In the genomic region with DNA sequence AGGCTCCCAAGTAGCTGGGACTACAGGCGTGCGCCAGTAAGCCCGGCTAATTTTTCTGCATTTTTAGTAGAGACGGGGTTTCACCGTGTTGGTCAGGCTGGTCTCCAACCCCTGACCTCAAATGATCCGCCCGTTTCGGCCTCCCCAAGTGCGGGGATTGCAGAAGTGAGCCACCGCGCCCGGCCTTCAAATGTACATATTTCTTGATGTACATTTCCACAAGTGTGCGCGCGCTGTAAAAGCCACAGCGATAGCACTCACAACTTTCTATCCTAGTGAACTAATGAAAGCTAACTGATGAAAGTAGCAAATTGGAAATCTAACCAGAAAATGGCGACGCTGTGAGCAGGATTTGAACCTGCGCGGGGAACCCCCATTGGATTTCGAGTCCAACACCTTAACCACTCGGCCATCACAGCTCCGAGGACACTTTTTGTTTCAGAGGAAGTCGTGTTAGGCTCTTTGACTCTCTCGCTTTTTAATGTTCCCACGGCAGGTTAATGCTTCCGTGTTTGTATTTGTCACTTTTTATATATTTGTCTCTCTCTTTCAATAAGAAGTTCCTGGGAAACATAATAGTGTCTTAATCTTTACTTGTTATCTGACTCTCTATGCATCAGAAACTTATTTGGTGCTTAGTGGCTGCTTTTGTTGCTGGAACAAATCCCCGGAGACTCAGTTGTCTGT, we compare ENCODE assay signal across 1 cellular context.
TF ChIP-seq lines count a peak whose summit lies in the region.

No MANE protein-coding gene starts in this region.

TF ChIP-seq in A549, 52 proteins besides CTCF, POLR2A, EP300 and RAD21 (continued from another document):
- TF ChIP-seq, protein P1, sequence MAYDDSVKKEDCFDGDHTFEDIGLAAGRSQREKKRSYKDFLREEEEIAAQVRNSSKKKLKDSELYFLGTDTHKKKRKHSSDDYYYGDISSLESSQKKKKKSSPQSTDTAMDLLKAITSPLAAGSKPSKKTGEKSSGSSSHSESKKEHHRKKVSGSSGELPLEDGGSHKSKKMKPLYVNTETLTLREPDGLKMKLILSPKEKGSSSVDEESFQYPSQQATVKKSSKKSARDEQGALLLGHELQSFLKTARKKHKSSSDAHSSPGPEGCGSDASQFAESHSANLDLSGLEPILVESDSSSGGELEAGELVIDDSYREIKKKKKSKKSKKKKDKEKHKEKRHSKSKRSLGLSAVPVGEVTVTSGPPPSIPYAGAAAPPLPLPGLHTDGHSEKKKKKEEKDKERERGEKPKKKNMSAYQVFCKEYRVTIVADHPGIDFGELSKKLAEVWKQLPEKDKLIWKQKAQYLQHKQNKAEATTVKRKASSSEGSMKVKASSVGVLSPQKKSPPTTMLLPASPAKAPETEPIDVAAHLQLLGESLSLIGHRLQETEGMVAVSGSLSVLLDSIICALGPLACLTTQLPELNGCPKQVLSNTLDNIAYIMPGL (CRISPR knock-in tag; IDR thresholded peaks at IDR 0.05; ENCODE audit: borderline replicate concordance), result 0 out of 2 replicates have a peak, but pooled peaks have one; percentile 29
- TF ChIP-seq JUNB (IDR thresholded peaks at IDR 0.05) (no peak), CEBPB (IDR thresholded peaks at IDR 0.05) (0 out of 4 replicates have a peak, but pooled peaks of 1 of the 2 experiments have one; percentile 16), RNF2 (IDR thresholded peaks at IDR 0.05; ENCODE audit: borderline replicate concordance, low read depth) (no peak)
- TF ChIP-seq, protein P2, sequence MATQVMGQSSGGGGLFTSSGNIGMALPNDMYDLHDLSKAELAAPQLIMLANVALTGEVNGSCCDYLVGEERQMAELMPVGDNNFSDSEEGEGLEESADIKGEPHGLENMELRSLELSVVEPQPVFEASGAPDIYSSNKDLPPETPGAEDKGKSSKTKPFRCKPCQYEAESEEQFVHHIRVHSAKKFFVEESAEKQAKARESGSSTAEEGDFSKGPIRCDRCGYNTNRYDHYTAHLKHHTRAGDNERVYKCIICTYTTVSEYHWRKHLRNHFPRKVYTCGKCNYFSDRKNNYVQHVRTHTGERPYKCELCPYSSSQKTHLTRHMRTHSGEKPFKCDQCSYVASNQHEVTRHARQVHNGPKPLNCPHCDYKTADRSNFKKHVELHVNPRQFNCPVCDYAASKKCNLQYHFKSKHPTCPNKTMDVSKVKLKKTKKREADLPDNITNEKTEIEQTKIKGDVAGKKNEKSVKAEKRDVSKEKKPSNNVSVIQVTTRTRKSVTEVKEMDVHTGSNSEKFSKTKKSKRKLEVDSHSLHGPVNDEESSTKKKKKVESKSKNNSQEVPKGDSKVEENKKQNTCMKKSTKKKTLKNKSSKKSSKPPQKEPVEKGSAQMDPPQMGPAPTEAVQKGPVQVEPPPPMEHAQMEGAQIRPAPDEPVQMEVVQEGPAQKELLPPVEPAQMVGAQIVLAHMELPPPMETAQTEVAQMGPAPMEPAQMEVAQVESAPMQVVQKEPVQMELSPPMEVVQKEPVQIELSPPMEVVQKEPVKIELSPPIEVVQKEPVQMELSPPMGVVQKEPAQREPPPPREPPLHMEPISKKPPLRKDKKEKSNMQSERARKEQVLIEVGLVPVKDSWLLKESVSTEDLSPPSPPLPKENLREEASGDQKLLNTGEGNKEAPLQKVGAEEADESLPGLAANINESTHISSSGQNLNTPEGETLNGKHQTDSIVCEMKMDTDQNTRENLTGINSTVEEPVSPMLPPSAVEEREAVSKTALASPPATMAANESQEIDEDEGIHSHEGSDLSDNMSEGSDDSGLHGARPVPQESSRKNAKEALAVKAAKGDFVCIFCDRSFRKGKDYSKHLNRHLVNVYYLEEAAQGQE (IDR thresholded peaks at IDR 0.05), result no peak
TF ChIP-seq in A549: peak in this region for 8.
